13 cellular contexts compared by ENCODE assay signal in the genomic region with DNA sequence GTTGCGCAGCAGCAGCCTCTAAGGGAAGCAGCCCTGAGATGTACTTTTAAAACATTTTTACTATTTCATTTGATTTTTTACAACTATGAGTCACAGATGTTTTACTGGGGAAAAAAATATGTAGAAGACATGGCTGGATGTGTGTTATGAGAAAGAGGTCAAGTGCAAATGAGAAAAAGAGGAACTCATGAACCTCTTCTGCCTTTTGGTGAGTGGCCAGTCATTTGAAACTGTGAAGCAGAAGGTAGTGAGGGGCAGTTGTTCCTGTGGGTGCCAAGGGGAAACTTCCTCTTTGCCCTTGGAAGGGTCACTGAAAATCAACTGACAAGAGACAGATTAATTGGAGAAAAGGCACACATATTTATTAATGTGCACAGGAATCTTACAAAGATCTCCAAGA. TPM values are rescaled to one million over a fixed set of nuclear protein-coding genes. Genes with fewer than 3 reads are reported as not detected.
DNase-seq lines count a peak whose midpoint lies in the region; ATAC-seq, FAIRE-seq and TF ChIP-seq lines count a peak whose summit lies in the region.
"Had no signal": no experiment of that assay in that cellular context is flagged by ENCODE, and none has a peak within 500 bp of the region (broad histone marks: within the 10 kb centered on the region; RNA-seq: fewer than 3 reads in every experiment).

No MANE protein-coding gene starts in this region.

- no peaks in the 10 kb centered on the region for H3K27me3 ChIP-seq in brain microvascular endothelial cell (replicated peaks)

- H3K4me1 Mint-ChIP-seq in activated B cell treated with CpG ODN at 0.5 μM for 24 hours, result peaks cover 79% of the 10 kb centered on the region
- H3K4me1 Mint-ChIP-seq: stimulated activated naive CD8-positive, alpha-beta T cell treated with anti-CD3 and anti-CD28 coated beads, Interleukin-15, amount 100 ng/mL, for 72 hours had no signal

- no peaks in the 10 kb centered on the region for H3K36me3 Mint-ChIP-seq in activated B cell treated with CpG ODN at 0.5 μM for 24 hours (ENCODE audit: low read depth)

- in situ Hi-C loops in brain microvascular endothelial cell (cut with HindIII; ENCODE audit: low pct_ligation_motif_present, low sequenced_read_pairs), result no loop called here

- H3K27me3 Mint-ChIP-seq in activated B cell treated with CpG ODN at 0.5 μM for 24 hours, result no peaks in the 10 kb centered on the region

- peaks cover 2% of the 10 kb centered on the region for H3K9me3 Mint-ChIP-seq in activated B cell treated with CpG ODN at 0.5 μM for 24 hours

- peak overlapping the region; percentile 57 for H3K4me3 Mint-ChIP-seq in activated B cell treated with CpG ODN at 0.5 μM for 24 hours
- H3K4me3 Mint-ChIP-seq: stimulated activated naive CD8-positive, alpha-beta T cell treated with anti-CD3 and anti-CD28 coated beads, Interleukin-15, amount 100 ng/mL, for 72 hours had no signal

- intact Hi-C loops in activated B cell treated with CpG ODN at 0.5 μM for 24 hours (cut with micrococcal nuclease) (loop anchor here (1.0 to 5.0 kb wide), 4 partner anchors 14 to 628 kb away; no protein-coding TSS in a partner anchor), posterior cingulate gyrus (cut with DNase I) (no loop called here)

- ATAC-seq in HG03432 (IDR thresholded peaks at IDR 0.05; ENCODE audit: unreplicated experiment) (peak; percentile 50), activated B cell treated with CpG ODN at 0.5 μM for 24 hours (ENCODE audit: low read depth) (peak; percentile 56)
- ATAC-seq: stimulated activated naive CD8-positive, alpha-beta T cell treated with anti-CD3 and anti-CD28 coated beads, Interleukin-15, amount 100 ng/mL, for 72 hours had no signal

- H3K4me3 ChIP-seq in brain microvascular endothelial cell (ENCODE audit: low read depth, low read length), result no peak overlapping the region

- no peaks in the 10 kb centered on the region for H3K36me3 ChIP-seq in brain microvascular endothelial cell (replicated peaks)

- CTCF ChIA-PET in activated B cell treated with CpG ODN at 0.5 μM for 24 hours (lab: Charles Lee) (interaction anchor here (1.0 to 1.2 kb wide), 2 partner anchors 14 to 68 kb away, joined by 3 to 4 read pairs; no protein-coding TSS in a partner anchor), RWPE1 (lab: Yijun Ruan, JAX) (interaction anchor here (0.6 to 0.8 kb wide), 2 partner anchors 17 to 1054 kb away, joined by 4 to 5 read pairs; no protein-coding TSS in a partner anchor)

- DNase-seq in GM12891 (ENCODE audit: insufficient read length, low spot score) (no peak), GM20000 (ENCODE audit: low spot score) (peak; percentile 58), activated B cell treated with CpG ODN at 0.5 μM for 24 hours (no peak), posterior cingulate gyrus (no peak), RWPE1 (ENCODE audit: low spot score) (no peak), brain microvascular endothelial cell (no peak)
- no peak for DNase-seq in effector CD8-positive, alpha-beta T cell (lab: John Stamatoyannopoulos, UW)
- DNase-seq: activated CD4-positive, alpha-beta T cell treated with anti-CD3 and anti-CD28 coated beads, Interleukin-2, amount 50 U/mL, for 4 hours; activated gamma-delta T cell treated with Interleukin-2 at 50 U/mL for 16 hours; H7; stimulated activated naive CD8-positive, alpha-beta T cell treated with anti-CD3 and anti-CD28 coated beads, Interleukin-15, amount 100 ng/mL, for 72 hours had no signal

- TF ChIP-seq CTCF in GM20000 (IDR thresholded peaks at IDR 0.05; ENCODE audit: extremely low read depth, missing control alignments) (no peak), activated B cell treated with CpG ODN at 0.5 μM for 24 hours (IDR thresholded peaks at IDR 0.05) (no peak), RWPE1 (conservative IDR thresholded peaks at IDR 0.05; ENCODE audit: low read depth) (no peak), brain microvascular endothelial cell (IDR thresholded peaks at IDR 0.05; ENCODE audit: low read depth, low read length, missing control alignments) (no peak)

- TF ChIP-seq POLR2A in GM12891 (IDR thresholded peaks at IDR 0.05; ENCODE audit: low read depth, low read length), result no peak

- POLR2A ChIA-PET in activated B cell treated with CpG ODN at 0.5 μM for 24 hours (lab: Charles Lee) (interaction anchor here (0.8 to 0.9 kb wide), 2 partner anchors 46 to 69 kb away, joined by 3 read pairs; no protein-coding TSS in a partner anchor), RWPE1 (lab: Yijun Ruan, JAX; ENCODE audit: low non-redundant PET) (no interaction called here)

- H3K27ac ChIP-seq in RWPE1, result no peak overlapping the region
- no peak overlapping the region for H3K27ac ChIP-seq in brain microvascular endothelial cell

- H3K27ac Mint-ChIP-seq in activated B cell treated with CpG ODN at 0.5 μM for 24 hours, result peak overlapping the region; percentile 92

- FAIRE-seq in GM12891 (lab: Jason Lieb, UNC), result no peak

TF ChIP-seq in GM12891, 5 proteins besides CTCF, POLR2A, EP300 and RAD21:
- TF ChIP-seq SPI1 (IDR thresholded peaks at IDR 0.05; ENCODE audit: low read depth, low read length), result peak; percentile 97
- no peak for TF ChIP-seq TAF1 (IDR thresholded peaks at IDR 0.05; ENCODE audit: low read depth, low read length)

RNA-seq across cellular contexts. Expression of gene SYK, which starts 31.3 kb away (rescaled TPM):
- polyA plus RNA-seq in GM12891 (2012; ENCODE audit: low read depth, missing spikeins), result 21.7 TPM
- total RNA-seq in activated B cell treated with CpG ODN at 0.5 μM for 24 hours, result 222 and 237 TPM in 2 replicates
- polyA plus RNA-seq: BJ had no signal
